1 cellular context compared by ENCODE assay signal in genomic region chr17:49136335-49136734, GRCh38.
A peak's percentile ranks its signal among the peaks of the same experiment; 100 is the strongest.
TF ChIP-seq lines count a peak whose summit lies in the region.

No MANE protein-coding gene starts in this region.

TF ChIP-seq in HEK293, 187 proteins besides CTCF, POLR2A, EP300 and RAD21 (continued from another document and continues in another):
- TF ChIP-seq ZNF26 (tag by site-specific recombination; IDR thresholded peaks at IDR 0.05) (no peak), SETDB1 (IDR thresholded peaks at IDR 0.05; ENCODE audit: insufficient read length, low read length) (no peak), ZIC2 (tag by site-specific recombination; IDR thresholded peaks at IDR 0.05) (no peak), ZNF24 (tag by site-specific recombination; IDR thresholded peaks at IDR 0.05) (no peak), ZNF701 (tag by site-specific recombination; IDR thresholded peaks at IDR 0.05) (no peak), ZNF704 (tag by site-specific recombination; IDR thresholded peaks at IDR 0.05) (0 out of 2 replicates have a peak, but pooled peaks have one; percentile 50), KLF7 (tag by site-specific recombination; IDR thresholded peaks at IDR 0.05; ENCODE audit: borderline replicate concordance) (0 out of 2 replicates have a peak, but pooled peaks have one; percentile 33), ZBTB1 (tag by site-specific recombination; IDR thresholded peaks at IDR 0.05) (0 out of 2 replicates have a peak, but pooled peaks have one; percentile 22), ZNF624 (tag by site-specific recombination; IDR thresholded peaks at IDR 0.05) (no peak), BCL11B (tag by site-specific recombination; IDR thresholded peaks at IDR 0.05; ENCODE audit: low read depth) (0 out of 2 replicates have a peak, but pooled peaks have one; percentile 25), ZFP69B (tag by site-specific recombination; IDR thresholded peaks at IDR 0.05) (no peak), ZNF670 (tag by site-specific recombination; IDR thresholded peaks at IDR 0.05; ENCODE audit: low read depth) (no peak), KLF17 (tag by site-specific recombination; IDR thresholded peaks at IDR 0.05) (no peak), ZNF433 (tag by site-specific recombination; IDR thresholded peaks at IDR 0.05; ENCODE audit: low read depth) (peak; percentile 95), ZNF174 (tag by site-specific recombination; IDR thresholded peaks at IDR 0.05) (no peak), ZNF280D (tag by site-specific recombination; IDR thresholded peaks at IDR 0.05) (no peak), ZNF558 (tag by site-specific recombination; IDR thresholded peaks at IDR 0.05) (peak; percentile 85), ZNF48 (tag by site-specific recombination; IDR thresholded peaks at IDR 0.05) (no peak), ZBTB11 (tag by site-specific recombination; conservative IDR thresholded peaks at IDR 0.05; ENCODE audit: low read depth) (peak; percentile 87), ZNF18 (tag by site-specific recombination; IDR thresholded peaks at IDR 0.05) (0 out of 2 replicates have a peak, but pooled peaks have one; percentile 25), ZEB2 (tag by site-specific recombination; IDR thresholded peaks at IDR 0.05) (no peak), ZNF280C (tag by site-specific recombination; IDR thresholded peaks at IDR 0.05) (no peak), ZNF404 (tag by site-specific recombination; IDR thresholded peaks at IDR 0.05) (peak; percentile 71; the same call in 1 of the 2 replicates), ZNF121 (tag by site-specific recombination; IDR thresholded peaks at IDR 0.05) (0 out of 2 replicates have a peak, but pooled peaks have one; percentile 33), ZNF391 (tag by site-specific recombination; IDR thresholded peaks at IDR 0.05; ENCODE audit: borderline replicate concordance, low read depth) (no peak), GFI1B (tag by site-specific recombination; IDR thresholded peaks at IDR 0.05) (0 out of 2 replicates have a peak, but pooled peaks have one; percentile 16), ZNF423 (tag by site-specific recombination; IDR thresholded peaks at IDR 0.05) (no peak), ZNF513 (tag by site-specific recombination; IDR thresholded peaks at IDR 0.05) (no peak), ZNF239 (tag by site-specific recombination; IDR thresholded peaks at IDR 0.05) (no peak), ZNF776 (tag by site-specific recombination; IDR thresholded peaks at IDR 0.05; ENCODE audit: borderline replicate concordance) (no peak), ZBTB10 (tag by site-specific recombination; IDR thresholded peaks at IDR 0.05) (no peak), ZNF585B (tag by site-specific recombination; IDR thresholded peaks at IDR 0.05) (no peak), ZNF146 (tag by site-specific recombination; IDR thresholded peaks at IDR 0.05) (0 out of 2 replicates have a peak, but pooled peaks have one; percentile 13), ZNF157 (tag by site-specific recombination; IDR thresholded peaks at IDR 0.05) (0 out of 2 replicates have a peak, but pooled peaks have one; percentile 16), ZNF274 (IDR thresholded peaks at IDR 0.05; ENCODE audit: low read length) (no peak), ZNF274 (tag by site-specific recombination; IDR thresholded peaks at IDR 0.05; ENCODE audit: borderline replicate concordance) (no peak), ZNF138 (tag by site-specific recombination; IDR thresholded peaks at IDR 0.05; ENCODE audit: borderline replicate concordance) (0 out of 2 replicates have a peak, but pooled peaks have one; percentile 78), ZNF211 (tag by site-specific recombination; IDR thresholded peaks at IDR 0.05; ENCODE audit: low read depth) (no peak), SP3 (tag by site-specific recombination; IDR thresholded peaks at IDR 0.05) (peak; percentile 39; the same call in 1 of the 2 replicates), ZNF133 (tag by site-specific recombination; IDR thresholded peaks at IDR 0.05) (no peak)
